12 cellular contexts compared by ENCODE assay signal in genomic region chr16:48101069-48101674, GRCh38. TPM values are rescaled to one million over a fixed set of nuclear protein-coding genes. Genes with fewer than 3 reads are reported as not detected.
DNase-seq lines count a peak whose midpoint lies in the region; ATAC-seq and TF ChIP-seq lines count a peak whose summit lies in the region.
"Had no signal": no experiment of that assay in that cellular context is flagged by ENCODE, and none has a peak within 500 bp of the region (broad histone marks: within the 10 kb centered on the region; RNA-seq: fewer than 3 reads in every experiment).

No MANE protein-coding gene starts in this region.

- H3K27ac ChIP-seq in esophagus muscularis mucosa (replicated peaks in 1 of 4), result no peak overlapping the region
- H3K27ac ChIP-seq: PC-9 had no signal

- no peaks in the 10 kb centered on the region for H3K36me3 ChIP-seq in esophagus muscularis mucosa

- intact Hi-C loops in esophagus muscularis mucosa (cut with DNase I), result no loop called here
- intact Hi-C loops in Right ventricle myocardium inferior (cut with DNase I), result no loop called here

- TF ChIP-seq EP300 in esophagus muscularis mucosa (IDR thresholded peaks at IDR 0.05), result no peak

- DNase-seq in DMS53 (lab: John Stamatoyannopoulos, UW) (peak; percentile 14), DMS53 treated with DMSO at 0.1 percent for 48 hours (lab: John Stamatoyannopoulos, UW; ENCODE audit: unreplicated experiment) (no peak), superior temporal gyrus (ENCODE audit: extremely low spot score) (no peak), esophagus muscularis mucosa (ENCODE audit: extremely low spot score) (no peak), Right ventricle myocardium inferior (ENCODE audit: missing footprints) (no peak)
- peak; percentile 47 for DNase-seq in stimulated activated CD4-positive, alpha-beta T cell treated with anti-CD3 and anti-CD28 coated beads, Interleukin-12 subunit alpha, Interleukin-12 subunit beta, amount 100 ng/mL, for 4 hours
- DNase-seq: erythroblast, PC-9 had no signal

- no peaks in the 10 kb centered on the region for H3K4me1 ChIP-seq in esophagus muscularis mucosa

- TF ChIP-seq CTCF in esophagus muscularis mucosa (IDR thresholded peaks at IDR 0.05), result no peak

- 52% methylated on average over 10 of the region's 13 CpGs for WGBS in esophagus muscularis mucosa

- H3K9me3 ChIP-seq in esophagus muscularis mucosa, result no peaks in the 10 kb centered on the region

- TF ChIP-seq POLR2A in esophagus muscularis mucosa (IDR thresholded peaks at IDR 0.05; ENCODE audit: low read depth), result no peak

- peaks cover 0 to 8% (median 0%) of the 10 kb centered on the region in 4 donors for H3K27me3 ChIP-seq in esophagus muscularis mucosa

- peak; percentile 88 for ATAC-seq in GM21526 (IDR thresholded peaks at IDR 0.05; ENCODE audit: low FRiP score, unreplicated experiment)
- ATAC-seq in HG03571 (IDR thresholded peaks at IDR 0.05; ENCODE audit: unreplicated experiment), result peak; percentile 67
- ATAC-seq in Right ventricle myocardium inferior, result no peak

- H3K4me3 ChIP-seq in esophagus muscularis mucosa, result no peak overlapping the region
- H3K4me3 ChIP-seq: PC-9 had no signal

RNA-seq across cellular contexts. Expression of gene ABCC12, which starts 54.6 kb away (rescaled TPM):
- total RNA-seq in esophagus muscularis mucosa, result not detected
- total RNA-seq in Right ventricle myocardium inferior, result 0.14 TPM
- total RNA-seq: A172, lung microvascular endothelial cell, PC-9 had no signal

Comparison
In these comparisons a context has a peak if more than half of its experiments do, and no peak if none do; other contexts are left out.
1. DNase-seq: peak in DMS53 (single experiment) and stimulated activated CD4-positive, alpha-beta T cell treated with anti-CD3 and anti-CD28 coated beads, Interleukin-12 subunit alpha, Interleukin-12 subunit beta, amount 100 ng/mL, for 4 hours (single experiment); none in DMS53 treated with DMSO at 0.1 percent for 48 hours (single experiment), superior temporal gyrus (single experiment), esophagus muscularis mucosa (single experiment) and Right ventricle myocardium inferior (single experiment).